ENCODE assay signal across 26 cellular contexts in the genomic region with DNA sequence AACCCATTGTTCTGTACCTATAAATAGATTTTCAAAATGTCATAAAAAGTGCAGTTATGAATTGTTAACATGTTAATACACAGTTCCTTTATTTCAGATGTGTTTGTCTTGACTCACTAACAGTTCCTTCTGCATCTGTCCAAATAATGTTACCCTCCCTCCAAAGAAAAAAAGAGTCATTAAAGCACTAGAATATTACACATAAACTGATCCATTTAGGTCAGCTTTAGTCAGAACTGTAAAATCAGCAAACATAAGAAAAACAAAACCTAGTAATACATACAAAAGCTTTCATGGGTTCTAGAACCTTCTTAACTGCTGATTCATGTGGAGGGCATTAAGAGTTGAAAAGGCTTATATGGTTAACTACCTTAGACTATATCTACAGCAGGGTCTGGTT.
"Had no signal": no experiment of that assay in that cellular context is flagged by ENCODE, and none has a peak within 500 bp of the region (broad histone marks: within the 10 kb centered on the region; RNA-seq: fewer than 3 reads in every experiment).

No MANE protein-coding gene starts in this region.

- H3K4me1 ChIP-seq: esophagus muscularis mucosa, foreskin keratinocyte, heart left ventricle, sigmoid colon, suprapubic skin, transverse colon, vagina had no signal

- ATAC-seq: foreskin keratinocyte; gastroesophageal sphincter; heart left ventricle; left lobe of liver; natural killer cell; psoas muscle; right cardiac atrium; stimulated activated naive CD8-positive, alpha-beta T cell treated with anti-CD3 and anti-CD28 coated beads, Interleukin-15, amount 100 ng/mL, for 72 hours had no signal

- H2AFZ ChIP-seq: hepatocyte had no signal

- H3K9me3 ChIP-seq: esophagus muscularis mucosa, gastroesophageal sphincter, heart left ventricle, ovary, psoas muscle, sigmoid colon, suprapubic skin, transverse colon, vagina had no signal

- H3K27ac Mint-ChIP-seq: natural killer cell; stimulated activated naive CD8-positive, alpha-beta T cell treated with anti-CD3 and anti-CD28 coated beads, Interleukin-15, amount 100 ng/mL, for 72 hours had no signal

- H3K27ac ChIP-seq: esophagus muscularis mucosa, foreskin keratinocyte, gastroesophageal sphincter, heart left ventricle, hepatocyte, ovary, psoas muscle, sigmoid colon, suprapubic skin, transverse colon, vagina had no signal

- H3K36me3 ChIP-seq: ovary, sigmoid colon, transverse colon had no signal

- H3K4me3 Mint-ChIP-seq: memory B cell; natural killer cell; stimulated activated naive CD8-positive, alpha-beta T cell treated with anti-CD3 and anti-CD28 coated beads, Interleukin-15, amount 100 ng/mL, for 72 hours had no signal

- FAIRE-seq: endothelial cell of umbilical vein had no signal

- H3K27me3 ChIP-seq: esophagus muscularis mucosa, foreskin keratinocyte, gastroesophageal sphincter, heart left ventricle, hepatocyte, ovary, sigmoid colon, suprapubic skin, transverse colon, vagina had no signal

- H3K4me1 Mint-ChIP-seq: natural killer cell had no signal

- DNase-seq: dermis blood vessel endothelial cell; effector memory CD4-positive, alpha-beta T cell; foreskin keratinocyte; heart left ventricle; kidney; natural killer cell; occipital lobe; ovary; posterior cingulate gyrus; psoas muscle; right cardiac atrium; sigmoid colon; stimulated activated CD4-positive, alpha-beta T cell treated with anti-CD3 and anti-CD28 coated beads, Interleukin-15, amount 100 ng/mL, for 24 hours; stimulated activated CD4-positive, alpha-beta T cell treated with anti-CD3 and anti-CD28 coated beads, Interleukin-2, amount 100 ng/mL, for 48 hours; stimulated activated naive CD4-positive, alpha-beta T cell; stimulated activated naive CD8-positive, alpha-beta T cell treated with anti-CD3 and anti-CD28 coated beads, Interleukin-15, amount 100 ng/mL, for 72 hours; transverse colon had no signal

- H3K4me3 ChIP-seq: esophagus muscularis mucosa, gastroesophageal sphincter, heart left ventricle, hepatocyte, lung, ovary, psoas muscle, sigmoid colon, suprapubic skin, transverse colon, vagina had no signal

- H3K36me3 Mint-ChIP-seq: memory B cell, natural killer cell had no signal

- H3K4me2 ChIP-seq: hepatocyte had no signal

- H3K27me3 Mint-ChIP-seq: memory B cell; stimulated activated naive CD8-positive, alpha-beta T cell treated with anti-CD3 and anti-CD28 coated beads, Interleukin-15, amount 100 ng/mL, for 72 hours had no signal

- H3K9me3 Mint-ChIP-seq: memory B cell; natural killer cell; stimulated activated naive CD8-positive, alpha-beta T cell treated with anti-CD3 and anti-CD28 coated beads, Interleukin-15, amount 100 ng/mL, for 72 hours had no signal

- H3K79me2 ChIP-seq: hepatocyte had no signal
